In the genomic region with DNA sequence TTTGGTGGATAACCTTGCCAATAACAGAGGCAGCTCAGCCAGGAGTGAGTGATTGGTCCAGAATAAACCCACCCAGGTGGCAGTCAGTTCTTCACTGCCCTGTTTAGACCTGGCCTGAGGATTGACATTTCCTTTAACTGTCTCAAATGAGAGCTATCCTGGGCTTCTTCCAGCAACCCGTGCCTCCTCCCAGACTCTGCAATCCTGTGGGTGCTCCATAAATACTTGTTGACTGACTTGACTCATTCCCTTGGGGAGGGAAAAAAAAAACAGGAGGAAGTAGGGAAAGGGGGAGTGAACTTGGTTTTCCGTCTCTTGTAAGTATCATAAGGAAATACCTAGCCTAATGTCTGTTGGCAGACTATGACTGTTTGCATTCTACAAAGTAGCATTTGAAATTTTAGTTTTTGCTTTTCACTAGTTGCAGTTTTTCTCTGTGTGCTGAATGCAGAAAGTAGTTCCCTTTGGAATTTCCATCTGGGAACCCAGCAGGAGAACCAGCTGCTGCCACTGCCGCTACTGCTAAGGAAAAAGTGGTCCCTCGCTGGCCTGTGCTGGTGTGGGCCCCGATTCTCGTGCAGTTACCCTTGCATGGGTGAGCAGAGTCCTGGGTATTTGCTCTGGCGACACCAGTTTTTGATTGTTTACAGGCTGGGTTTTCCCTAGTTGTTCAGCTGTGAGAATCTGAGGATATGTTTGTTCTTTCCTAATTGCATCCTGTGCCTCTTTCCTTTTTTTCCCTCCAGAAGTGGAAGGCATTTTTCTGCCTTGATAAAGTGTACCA, we compare ENCODE assay signal across 10 cellular contexts.
DNase-seq lines count a peak whose midpoint lies in the region; ATAC-seq and TF ChIP-seq lines count a peak whose summit lies in the region.
"Had no signal": no experiment of that assay in that cellular context is flagged by ENCODE, and none has a peak within 500 bp of the region (broad histone marks: within the 10 kb centered on the region; RNA-seq: fewer than 3 reads in every experiment).

No MANE protein-coding gene starts in this region.

- H3K27me3 ChIP-seq in ectodermal cell (ENCODE audit: control insufficient read depth, insufficient read depth, low read length, poor library complexity, severe bottlenecking): no peaks in the 10 kb centered on the region
- no peaks in the 10 kb centered on the region for H3K27me3 ChIP-seq in lung (ENCODE audit: control insufficient read depth, insufficient read depth)

- H3K4me3 ChIP-seq in ectodermal cell (ENCODE audit: insufficient read depth, low read depth, low read length) (no peak overlapping the region), lung (no peak overlapping the region)

- H3K36me3 Mint-ChIP-seq in activated T-cell treated with anti-CD3 and anti-CD28 coated beads, Interleukin-2, amount 50 U/mL, for 4 hours (ENCODE audit: insufficient read depth): no peaks in the 10 kb centered on the region
- H3K36me3 Mint-ChIP-seq: CD4-positive, CD25-positive, alpha-beta regulatory T cell had no signal

- H3K9me3 Mint-ChIP-seq in activated T-cell treated with anti-CD3 and anti-CD28 coated beads, Interleukin-2, amount 50 U/mL, for 4 hours: no peaks in the 10 kb centered on the region
- H3K9me3 Mint-ChIP-seq: CD4-positive, CD25-positive, alpha-beta regulatory T cell; effector memory CD8-positive, alpha-beta T cell had no signal

- no peaks in the 10 kb centered on the region for H3K36me3 ChIP-seq in ectodermal cell (ENCODE audit: control insufficient read depth, insufficient read depth, low read length)
- no peaks in the 10 kb centered on the region for H3K36me3 ChIP-seq in lung (ENCODE audit: control insufficient read depth in 2 of 2, insufficient read depth in 2 of 2, low read length in 2 of 2)

- H3K27me3 Mint-ChIP-seq in activated T-cell treated with anti-CD3 and anti-CD28 coated beads, Interleukin-2, amount 50 U/mL, for 4 hours (ENCODE audit: low read depth): peaks cover 4% of the 10 kb centered on the region

- H3K4me3 Mint-ChIP-seq in activated T-cell treated with anti-CD3 and anti-CD28 coated beads, Interleukin-2, amount 50 U/mL, for 4 hours: no peak overlapping the region
- H3K4me3 Mint-ChIP-seq: CD4-positive, CD25-positive, alpha-beta regulatory T cell; effector memory CD8-positive, alpha-beta T cell had no signal

- H3K9me3 ChIP-seq in ectodermal cell (ENCODE audit: control insufficient read depth, low read length) (no peaks in the 10 kb centered on the region), lung (ENCODE audit: control insufficient read depth in 2 of 2, insufficient read depth in 1 of 2, low read length in 1 of 2) (no peaks in the 10 kb centered on the region)

- WGBS in ectodermal cell, 2 experiments: 41 to 52% methylated on average over 7 of the region's 7 CpGs
- WGBS in lung, 2 donors: 40 to 67% methylated on average over 7 of the region's 7 CpGs

- H3K4me1 ChIP-seq in ectodermal cell (ENCODE audit: control insufficient read depth, insufficient read depth, low read length) (peaks cover 40% of the 10 kb centered on the region), lung (ENCODE audit: control insufficient read depth in 2 of 2, insufficient read depth in 2 of 2, low read length in 2 of 2) (peaks cover 19 to 20% of the 10 kb centered on the region in 2 donors)

- no peaks in the 10 kb centered on the region for H3K4me1 Mint-ChIP-seq in activated T-cell treated with anti-CD3 and anti-CD28 coated beads, Interleukin-2, amount 50 U/mL, for 4 hours (ENCODE audit: low read depth)

- TF ChIP-seq CTCF in lung (IDR thresholded peaks at IDR 0.05; ENCODE audit: control extremely low read depth, extremely low read depth): no peak

- H3K27ac ChIP-seq in ectodermal cell (ENCODE audit: insufficient read depth, low read depth, low read length, poor library complexity, severe bottlenecking) (peak overlapping the region; percentile 30), lung (ENCODE audit: low read depth in 1 of 2, low read length in 1 of 2) (peak overlapping the region; percentile 42 to 76)

- peak; percentile 92 for DNase-seq in A172 (ENCODE audit: low spot score)
- DNase-seq in NCI-H146 (lab: John Stamatoyannopoulos, UW): peak; percentile 35
- no peak for DNase-seq in lung (ENCODE audit: low spot score)
- no peak for DNase-seq in activated CD8-positive, alpha-beta memory T cell treated with anti-CD3 and anti-CD28 coated beads, Interleukin-2, amount 50 U/mL, for 4 hours
- DNase-seq in HPDE6-E6E7 (ENCODE audit: extremely low spot score): no peak
- DNase-seq in activated T-cell treated with anti-CD3 and anti-CD28 coated beads, Interleukin-2, amount 50 U/mL, for 4 hours: no peak
- no peak for DNase-seq in T-helper 9 cell
- DNase-seq: CD4-positive, CD25-positive, alpha-beta regulatory T cell; effector memory CD8-positive, alpha-beta T cell had no signal

- ATAC-seq in lung (ENCODE audit: insufficient read depth, low FRiP score): peak; percentile 55
- no peak for ATAC-seq in activated T-cell treated with anti-CD3 and anti-CD28 coated beads, Interleukin-2, amount 50 U/mL, for 4 hours
- ATAC-seq: effector memory CD8-positive, alpha-beta T cell had no signal

Comparison
In these comparisons a context has a peak if more than half of its experiments do, and no peak if none do; other contexts are left out.
1. DNase-seq: peak in A172 (single experiment) and NCI-H146 (single experiment); none in lung (single experiment), activated CD8-positive, alpha-beta memory T cell treated with anti-CD3 and anti-CD28 coated beads, Interleukin-2, amount 50 U/mL, for 4 hours (single experiment), HPDE6-E6E7 (single experiment), activated T-cell treated with anti-CD3 and anti-CD28 coated beads, Interleukin-2, amount 50 U/mL, for 4 hours (single experiment) and T-helper 9 cell (single experiment).